In the genomic region with DNA sequence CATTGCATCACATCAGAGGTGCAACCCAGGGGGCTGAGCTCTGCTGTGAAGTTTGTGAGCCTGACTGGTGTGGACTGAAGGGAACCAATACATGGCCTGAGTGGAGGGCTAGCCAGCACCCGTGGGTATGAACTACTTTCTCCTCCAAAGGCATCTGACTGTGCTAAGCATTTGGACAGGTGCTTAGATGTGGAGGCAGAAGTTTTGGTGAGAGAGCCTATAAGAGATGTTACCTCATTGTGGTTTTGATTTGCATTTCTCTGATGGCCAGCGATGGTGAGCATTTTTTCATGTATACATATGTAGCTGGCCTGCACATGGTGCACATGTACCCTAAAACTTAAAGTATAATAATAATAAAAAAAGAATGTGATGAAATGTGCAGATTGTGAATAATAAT, we compare ENCODE assay signal across 31 cellular contexts. TPM values are rescaled to one million over a fixed set of nuclear protein-coding genes. Genes with fewer than 3 reads are reported as not detected.
"Had no signal": no experiment of that assay in that cellular context is flagged by ENCODE, and none has a peak within 500 bp of the region (broad histone marks: within the 10 kb centered on the region; RNA-seq: fewer than 3 reads in every experiment).

No MANE protein-coding gene starts in this region.

- H3K4me3 ChIP-seq: SJSA1 had no signal

- H3K9ac ChIP-seq: SK-N-SH had no signal

- H3K9me3 ChIP-seq: SK-N-SH had no signal

- FAIRE-seq: bronchial epithelial cell, TTC549 had no signal

- H3K9me2 ChIP-seq: SK-N-SH had no signal

- H3K4me1 ChIP-seq: SJSA1 had no signal

- H3K4me2 ChIP-seq: SK-N-SH had no signal

- H3K36me3 ChIP-seq: SJSA1 had no signal

- ATAC-seq: activated CD4-positive, alpha-beta T cell treated with anti-CD3 and anti-CD28 coated beads for 36 hours; activated CD4-positive, CD25-positive, alpha-beta regulatory T cell treated with anti-CD3 and anti-CD28 coated beads, Interleukin-2, amount 50 U/mL, for 24 hours; activated CD8-positive, alpha-beta memory T cell treated with anti-CD3 and anti-CD28 coated beads, Interleukin-2, amount 10 ng/mL, durations not matched to agents 7 days and 5 days; activated naive CD8-positive, alpha-beta T cell treated with anti-CD3 and anti-CD28 coated beads, Interleukin-2, amount 50 U/mL, for 24 hours; Panc1; WTC11 had no signal

- DNase-seq: activated CD4-positive, alpha-beta memory T cell treated with anti-CD3 and anti-CD28 coated beads, Interleukin-2, amount 10 ng/mL, durations not matched to agents 7 days and 5 days; activated CD4-positive, alpha-beta T cell treated with anti-CD3 and anti-CD28 coated beads for 36 hours; activated CD8-positive, alpha-beta memory T cell treated with anti-CD3 and anti-CD28 coated beads for 24 hours; activated CD8-positive, alpha-beta memory T cell treated with anti-CD3 and anti-CD28 coated beads, Interleukin-2, amount 10 ng/mL, durations not matched to agents 7 days and 5 days; activated CD8-positive, alpha-beta memory T cell treated with anti-CD3 and anti-CD28 coated beads, Interleukin-2, amount 50 U/mL, for 48 hours; activated effector memory CD4-positive, alpha-beta T cell treated with Interleukin-2 at 50 U/mL for 16 hours; activated naive CD4-positive, alpha-beta T cell treated with anti-CD3 and anti-CD28 coated beads, Interleukin-2, amount 10 ng/mL, durations not matched to agents 7 days and 5 days; activated naive CD8-positive, alpha-beta T cell treated with anti-CD3 and anti-CD28 coated beads, Interleukin-2, amount 50 U/mL, for 24 hours; activated T-cell treated with anti-CD3 and anti-CD28 coated beads, Interleukin-2, amount 50 U/mL, for 48 hours; anterior cingulate cortex; caudate nucleus; cerebellar nuclear complex; KG1; NCI-H1105; NCI-H1417 treated with DMSO at 0.1 percent for 48 hours; NCI-H187 treated with DMSO at 0.1 percent for 48 hours; NCI-H2081; NCI-H345; NCI-H510A; NCI-H69; NCI-H82; SHP77; SK-N-SH had no signal

- H3K27ac ChIP-seq: SJSA1 had no signal

RNA-seq across cellular contexts. Expression of a gene that starts 46.9 kb away (rescaled TPM):
- total RNA-seq: bronchial epithelial cell, LHCN-M2, RPMI7951 had no signal
